1 cellular context compared by ENCODE assay signal in genomic region chr9:128127990-128128835, GRCh38.
TF ChIP-seq lines count a peak whose summit lies in the region.

No MANE protein-coding gene starts in this region.

TF ChIP-seq in K562, 482 proteins besides CTCF, POLR2A, EP300 and RAD21 (continued from another document and continues in another):
- no peak for TF ChIP-seq ZNF316 (IDR thresholded peaks at IDR 0.05)
- TF ChIP-seq E2F3 (CRISPR knock-in tag; IDR thresholded peaks at IDR 0.05): no peak
- no peak for TF ChIP-seq SMC3 (conservative IDR thresholded peaks at IDR 0.05; ENCODE audit: insufficient read depth, low read depth, low read length)
- TF ChIP-seq KLF10 (CRISPR knock-in tag; IDR thresholded peaks at IDR 0.05): no peak
- TF ChIP-seq FOXJ3 (CRISPR knock-in tag; IDR thresholded peaks at IDR 0.05): no peak
- 0 out of 2 replicates have a peak, but pooled peaks have one; percentile 27 for TF ChIP-seq ELF2 (CRISPR knock-in tag; IDR thresholded peaks at IDR 0.05)
- no peak for TF ChIP-seq HDAC8 (tag; IDR thresholded peaks at IDR 0.05)
- peak; percentile 43; the same call in 1 of the 2 replicates for TF ChIP-seq ARID1B (IDR thresholded peaks at IDR 0.05)
- no peak for TF ChIP-seq ZSCAN29 (IDR thresholded peaks at IDR 0.05)
- TF ChIP-seq SREBF1 (IDR thresholded peaks at IDR 0.05; ENCODE audit: borderline replicate concordance, low read depth, low read length): no peak
- TF ChIP-seq TEAD1 (CRISPR knock-in tag; IDR thresholded peaks at IDR 0.05): peak in 1 of 2 experiments; percentile 35; a peak in 1 of 4 replicates
- no peak for TF ChIP-seq HDAC3 (IDR thresholded peaks at IDR 0.05; ENCODE audit: borderline replicate concordance, partially characterized antibody)
- TF ChIP-seq ZNF274 (IDR thresholded peaks at IDR 0.05; ENCODE audit: borderline replicate concordance, low read depth, low read length): no peak
- TF ChIP-seq MAZ (CRISPR knock-in tag; conservative IDR thresholded peaks at IDR 0.05 in 1 of 2, IDR thresholded peaks at IDR 0.05 in 1 of 2): peak; percentile 88 to 89
- peak; percentile 25; the same call in 1 of the 2 replicates for TF ChIP-seq CREB1 (IDR thresholded peaks at IDR 0.05)
- TF ChIP-seq CREB1 (CRISPR knock-in tag; IDR thresholded peaks at IDR 0.05): no peak
- no peak for TF ChIP-seq HBP1 (CRISPR knock-in tag; IDR thresholded peaks at IDR 0.05)
- 0 out of 2 replicates have a peak, but pooled peaks have one; percentile 80 for TF ChIP-seq ZNF282 (CRISPR knock-in tag; IDR thresholded peaks at IDR 0.05)
- TF ChIP-seq STAT5A (IDR thresholded peaks at IDR 0.05; ENCODE audit: borderline replicate concordance, low read length): no peak
- TF ChIP-seq HDAC1 (IDR thresholded peaks at IDR 0.05): peak in 1 of 2 experiments; percentile 81; a peak in 1 of 4 replicates
- TF ChIP-seq GABPB2 (CRISPR knock-in tag; conservative IDR thresholded peaks at IDR 0.05): no peak
- TF ChIP-seq MED1 (CRISPR knock-in tag; IDR thresholded peaks at IDR 0.05; ENCODE audit: borderline replicate concordance): no peak
- TF ChIP-seq ELF1 (tag; IDR thresholded peaks at IDR 0.05): peak; percentile 86
- TF ChIP-seq, protein P1, sequence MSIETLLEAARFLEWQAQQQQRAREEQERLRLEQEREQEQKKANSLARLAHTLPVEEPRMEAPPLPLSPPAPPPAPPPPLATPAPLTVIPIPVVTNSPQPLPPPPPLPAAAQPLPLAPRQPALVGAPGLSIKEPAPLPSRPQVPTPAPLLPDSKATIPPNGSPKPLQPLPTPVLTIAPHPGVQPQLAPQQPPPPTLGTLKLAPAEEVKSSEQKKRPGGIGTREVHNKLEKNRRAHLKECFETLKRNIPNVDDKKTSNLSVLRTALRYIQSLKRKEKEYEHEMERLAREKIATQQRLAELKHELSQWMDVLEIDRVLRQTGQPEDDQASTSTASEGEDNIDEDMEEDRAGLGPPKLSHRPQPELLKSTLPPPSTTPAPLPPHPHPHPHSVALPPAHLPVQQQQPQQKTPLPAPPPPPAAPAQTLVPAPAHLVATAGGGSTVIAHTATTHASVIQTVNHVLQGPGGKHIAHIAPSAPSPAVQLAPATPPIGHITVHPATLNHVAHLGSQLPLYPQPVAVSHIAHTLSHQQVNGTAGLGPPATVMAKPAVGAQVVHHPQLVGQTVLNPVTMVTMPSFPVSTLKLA (conservative IDR thresholded peaks at IDR 0.05): peak; percentile 99
- 0 out of 4 replicates have a peak, but pooled peaks of 1 of the 2 experiments have one; percentile 19 for TF ChIP-seq FOXA3 (CRISPR knock-in tag; conservative IDR thresholded peaks at IDR 0.05 in 1 of 2, IDR thresholded peaks at IDR 0.05 in 1 of 2)
- no peak for TF ChIP-seq GTF2E2 (tag; IDR thresholded peaks at IDR 0.05)
- TF ChIP-seq, protein P2, sequence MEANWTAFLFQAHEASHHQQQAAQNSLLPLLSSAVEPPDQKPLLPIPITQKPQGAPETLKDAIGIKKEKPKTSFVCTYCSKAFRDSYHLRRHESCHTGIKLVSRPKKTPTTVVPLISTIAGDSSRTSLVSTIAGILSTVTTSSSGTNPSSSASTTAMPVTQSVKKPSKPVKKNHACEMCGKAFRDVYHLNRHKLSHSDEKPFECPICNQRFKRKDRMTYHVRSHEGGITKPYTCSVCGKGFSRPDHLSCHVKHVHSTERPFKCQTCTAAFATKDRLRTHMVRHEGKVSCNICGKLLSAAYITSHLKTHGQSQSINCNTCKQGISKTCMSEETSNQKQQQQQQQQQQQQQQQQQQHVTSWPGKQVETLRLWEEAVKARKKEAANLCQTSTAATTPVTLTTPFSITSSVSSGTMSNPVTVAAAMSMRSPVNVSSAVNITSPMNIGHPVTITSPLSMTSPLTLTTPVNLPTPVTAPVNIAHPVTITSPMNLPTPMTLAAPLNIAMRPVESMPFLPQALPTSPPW (CRISPR knock-in tag; IDR thresholded peaks at IDR 0.05): peak; percentile 97
- TF ChIP-seq SNRNP70 (optimal IDR thresholded peaks at IDR 0.05; ENCODE audit: low read depth, low read length): no peak
- no peak for TF ChIP-seq RFX7 (CRISPR knock-in tag; IDR thresholded peaks at IDR 0.05)
- TF ChIP-seq POLR2B (IDR thresholded peaks at IDR 0.05; ENCODE audit: low read depth, partially characterized antibody): no peak
- TF ChIP-seq MAX (CRISPR knock-in tag; IDR thresholded peaks at IDR 0.05): peak; percentile 86
- TF ChIP-seq ARID2 (IDR thresholded peaks at IDR 0.05): no peak
- TF ChIP-seq NR2F6 (CRISPR knock-in tag; IDR thresholded peaks at IDR 0.05): no peak
- TF ChIP-seq TCF7L2 (IDR thresholded peaks at IDR 0.05; ENCODE audit: low read depth, low read length): no peak
- no peak for TF ChIP-seq ZNF717 (CRISPR knock-in tag; IDR thresholded peaks at IDR 0.05)
- no peak for TF ChIP-seq NFIX (CRISPR knock-in tag; IDR thresholded peaks at IDR 0.05; ENCODE audit: low read depth)
- no peak for TF ChIP-seq GTF2B (IDR thresholded peaks at IDR 0.05; ENCODE audit: extremely low read depth, insufficient read length)
- TF ChIP-seq, protein P3, sequence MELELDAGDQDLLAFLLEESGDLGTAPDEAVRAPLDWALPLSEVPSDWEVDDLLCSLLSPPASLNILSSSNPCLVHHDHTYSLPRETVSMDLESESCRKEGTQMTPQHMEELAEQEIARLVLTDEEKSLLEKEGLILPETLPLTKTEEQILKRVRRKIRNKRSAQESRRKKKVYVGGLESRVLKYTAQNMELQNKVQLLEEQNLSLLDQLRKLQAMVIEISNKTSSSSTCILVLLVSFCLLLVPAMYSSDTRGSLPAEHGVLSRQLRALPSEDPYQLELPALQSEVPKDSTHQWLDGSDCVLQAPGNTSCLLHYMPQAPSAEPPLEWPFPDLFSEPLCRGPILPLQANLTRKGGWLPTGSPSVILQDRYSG (tag; conservative IDR thresholded peaks at IDR 0.05; ENCODE audit: low read depth): no peak
- no peak for TF ChIP-seq STAG1 (CRISPR knock-in tag; IDR thresholded peaks at IDR 0.05; ENCODE audit: borderline replicate concordance)
- no peak for TF ChIP-seq FOXJ2 (tag; IDR thresholded peaks at IDR 0.05)
- TF ChIP-seq ZNF121 (CRISPR knock-in tag; conservative IDR thresholded peaks at IDR 0.05): no peak
- peak; percentile 97 for TF ChIP-seq MYC (IDR thresholded peaks at IDR 0.05; ENCODE audit: low read depth, low read length)
- TF ChIP-seq MYC (CRISPR knock-in tag; IDR thresholded peaks at IDR 0.05; ENCODE audit: borderline replicate concordance, low read depth): peak; percentile 85; the same call in 1 of the 2 replicates
- TF ChIP-seq ADNP (tag; IDR thresholded peaks at IDR 0.05): no peak
- TF ChIP-seq FOSL1 (tag; conservative IDR thresholded peaks at IDR 0.05): no peak; the same call in 1 of the 2 replicates
- TF ChIP-seq USF2 (CRISPR knock-in tag; IDR thresholded peaks at IDR 0.05): peak; percentile 85
- TF ChIP-seq, protein P4, sequence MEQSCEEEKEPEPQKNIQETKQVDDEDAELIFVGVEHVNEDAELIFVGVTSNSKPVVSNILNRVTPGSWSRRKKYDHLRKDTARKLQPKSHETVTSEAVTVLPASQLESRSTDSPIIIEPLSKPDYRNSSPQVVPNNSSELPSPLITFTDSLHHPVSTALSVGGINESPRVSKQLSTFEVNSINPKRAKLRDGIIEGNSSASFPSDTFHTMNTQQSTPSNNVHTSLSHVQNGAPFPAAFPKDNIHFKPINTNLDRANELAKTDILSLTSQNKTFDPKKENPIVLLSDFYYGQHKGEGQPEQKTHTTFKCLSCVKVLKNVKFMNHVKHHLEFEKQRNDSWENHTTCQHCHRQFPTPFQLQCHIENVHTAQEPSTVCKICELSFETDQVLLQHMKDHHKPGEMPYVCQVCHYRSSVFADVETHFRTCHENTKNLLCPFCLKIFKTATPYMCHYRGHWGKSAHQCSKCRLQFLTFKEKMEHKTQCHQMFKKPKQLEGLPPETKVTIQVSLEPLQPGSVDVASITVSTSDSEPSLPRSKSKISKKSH (CRISPR knock-in tag; IDR thresholded peaks at IDR 0.05): no peak
- TF ChIP-seq, protein P5, sequence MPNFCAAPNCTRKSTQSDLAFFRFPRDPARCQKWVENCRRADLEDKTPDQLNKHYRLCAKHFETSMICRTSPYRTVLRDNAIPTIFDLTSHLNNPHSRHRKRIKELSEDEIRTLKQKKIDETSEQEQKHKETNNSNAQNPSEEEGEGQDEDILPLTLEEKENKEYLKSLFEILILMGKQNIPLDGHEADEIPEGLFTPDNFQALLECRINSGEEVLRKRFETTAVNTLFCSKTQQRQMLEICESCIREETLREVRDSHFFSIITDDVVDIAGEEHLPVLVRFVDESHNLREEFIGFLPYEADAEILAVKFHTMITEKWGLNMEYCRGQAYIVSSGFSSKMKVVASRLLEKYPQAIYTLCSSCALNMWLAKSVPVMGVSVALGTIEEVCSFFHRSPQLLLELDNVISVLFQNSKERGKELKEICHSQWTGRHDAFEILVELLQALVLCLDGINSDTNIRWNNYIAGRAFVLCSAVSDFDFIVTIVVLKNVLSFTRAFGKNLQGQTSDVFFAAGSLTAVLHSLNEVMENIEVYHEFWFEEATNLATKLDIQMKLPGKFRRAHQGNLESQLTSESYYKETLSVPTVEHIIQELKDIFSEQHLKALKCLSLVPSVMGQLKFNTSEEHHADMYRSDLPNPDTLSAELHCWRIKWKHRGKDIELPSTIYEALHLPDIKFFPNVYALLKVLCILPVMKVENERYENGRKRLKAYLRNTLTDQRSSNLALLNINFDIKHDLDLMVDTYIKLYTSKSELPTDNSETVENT (CRISPR knock-in tag; IDR thresholded peaks at IDR 0.05): no peak
- no peak for TF ChIP-seq PHTF2 (CRISPR knock-in tag; IDR thresholded peaks at IDR 0.05)
- TF ChIP-seq CHAMP1 (IDR thresholded peaks at IDR 0.05): no peak
- TF ChIP-seq ZNF75A (CRISPR knock-in tag; IDR thresholded peaks at IDR 0.05): no peak
- TF ChIP-seq ZNF830 (CRISPR knock-in tag; IDR thresholded peaks at IDR 0.05): no peak
- TF ChIP-seq PCBP2 (IDR thresholded peaks at IDR 0.05; ENCODE audit: low read depth, low read length, poor library complexity, severe bottlenecking): no peak
- TF ChIP-seq HDAC6 (IDR thresholded peaks at IDR 0.05; ENCODE audit: low read depth, low read length): no peak
- TF ChIP-seq CAMTA2 (CRISPR knock-in tag; conservative IDR thresholded peaks at IDR 0.05): no peak
- TF ChIP-seq PREB (CRISPR knock-in tag; IDR thresholded peaks at IDR 0.05): no peak
- TF ChIP-seq DMBX1 (CRISPR knock-in tag; IDR thresholded peaks at IDR 0.05; ENCODE audit: borderline replicate concordance): no peak
- TF ChIP-seq ZNF384 (IDR thresholded peaks at IDR 0.05; ENCODE audit: low read depth, low read length): no peak
